ENCODE assay signal across 10 cellular contexts in the genomic region with DNA sequence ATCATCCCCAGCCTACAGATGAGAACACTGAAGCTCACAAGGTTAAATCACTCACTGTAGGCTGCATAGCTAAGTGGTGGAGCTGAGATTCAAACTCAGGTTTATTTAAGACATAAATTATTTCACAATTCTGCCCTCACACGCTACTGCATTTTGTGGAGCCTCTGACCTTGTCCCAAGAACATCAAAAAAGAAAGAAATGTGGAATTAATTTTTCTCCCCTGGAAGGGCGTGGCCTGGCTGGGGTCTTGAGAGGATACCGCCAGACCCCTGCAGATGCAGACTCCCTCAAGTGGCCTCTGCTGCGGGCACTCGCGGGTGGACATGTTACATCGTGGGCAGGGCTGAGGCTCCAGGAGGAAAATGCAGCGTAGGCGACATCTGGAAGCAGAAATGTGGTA. TPM values are rescaled to one million over a fixed set of nuclear protein-coding genes. Genes with fewer than 3 reads are reported as not detected.
DNase-seq lines count a peak whose midpoint lies in the region; ATAC-seq, FAIRE-seq and TF ChIP-seq lines count a peak whose summit lies in the region.
"Had no signal": no experiment of that assay in that cellular context is flagged by ENCODE, and none has a peak within 500 bp of the region (broad histone marks: within the 10 kb centered on the region; RNA-seq: fewer than 3 reads in every experiment).

No MANE protein-coding gene starts in this region.

- no peak for TF ChIP-seq POLR2A in vagina (IDR thresholded peaks at IDR 0.05)

- H3K9me3 Mint-ChIP-seq in activated naive CD8-positive, alpha-beta T cell (ENCODE audit: low read depth) = no peaks in the 10 kb centered on the region
- H3K9me3 Mint-ChIP-seq in activated naive CD8-positive, alpha-beta T cell treated with anti-CD3 and anti-CD28 coated beads for 36 hours = no peaks in the 10 kb centered on the region
- H3K9me3 Mint-ChIP-seq in natural killer cell treated with Interleukin-12 subunit alpha and Interleukin-12 subunit beta and Interleukin-15 and Interleukin-18, amount 100 ng/mL, for 72 hours = no peaks in the 10 kb centered on the region
- H3K9me3 Mint-ChIP-seq in glutamatergic neuron (ENCODE audit: unreplicated experiment) = no peaks in the 10 kb centered on the region
- H3K9me3 Mint-ChIP-seq: CD8-positive, alpha-beta memory T cell had no signal

- H3K4me3 ChIP-seq in colonic mucosa (no peak overlapping the region), vagina (peak overlapping the region in 1 of 2 donors; percentile 1)

- peak overlapping the region; percentile 68 for H3K4me3 Mint-ChIP-seq in activated naive CD8-positive, alpha-beta T cell
- no peak overlapping the region for H3K4me3 Mint-ChIP-seq in activated naive CD8-positive, alpha-beta T cell treated with anti-CD3 and anti-CD28 coated beads for 36 hours
- peak overlapping the region; percentile 64 for H3K4me3 Mint-ChIP-seq in natural killer cell treated with Interleukin-12 subunit alpha and Interleukin-12 subunit beta and Interleukin-15 and Interleukin-18, amount 100 ng/mL, for 72 hours
- no peak overlapping the region for H3K4me3 Mint-ChIP-seq in glutamatergic neuron (ENCODE audit: unreplicated experiment)

- peak in 1 of 2 donors; percentile 3 for ATAC-seq in natural killer cell treated with Interleukin-12 subunit alpha and Interleukin-12 subunit beta and Interleukin-15 and Interleukin-18, amount 100 ng/mL, for 72 hours
- ATAC-seq in HG03457 (IDR thresholded peaks at IDR 0.05; ENCODE audit: unreplicated experiment) = no peak

- FAIRE-seq in HTR-8/SVneo (lab: Jason Lieb, UNC) = no peak

- no peaks in the 10 kb centered on the region for H3K36me3 Mint-ChIP-seq in activated naive CD8-positive, alpha-beta T cell
- H3K36me3 Mint-ChIP-seq in activated naive CD8-positive, alpha-beta T cell treated with anti-CD3 and anti-CD28 coated beads for 36 hours = no peaks in the 10 kb centered on the region
- H3K36me3 Mint-ChIP-seq in natural killer cell treated with Interleukin-12 subunit alpha and Interleukin-12 subunit beta and Interleukin-15 and Interleukin-18, amount 100 ng/mL, for 72 hours = no peaks in the 10 kb centered on the region
- H3K36me3 Mint-ChIP-seq in glutamatergic neuron (ENCODE audit: unreplicated experiment) = no peaks in the 10 kb centered on the region
- H3K36me3 Mint-ChIP-seq: CD8-positive, alpha-beta memory T cell had no signal

- H3K27ac ChIP-seq in colonic mucosa (peak overlapping the region; percentile 56), vagina (peak overlapping the region; percentile 81)

- H3K9ac ChIP-seq in colonic mucosa (ENCODE audit: low read depth in 2 of 2, low read length in 2 of 2) = no peak overlapping the region

- H3K4me1 Mint-ChIP-seq in activated naive CD8-positive, alpha-beta T cell (ENCODE audit: low read depth) = peaks cover 32% of the 10 kb centered on the region
- H3K4me1 Mint-ChIP-seq in activated naive CD8-positive, alpha-beta T cell treated with anti-CD3 and anti-CD28 coated beads for 36 hours = peaks cover 24% of the 10 kb centered on the region
- H3K4me1 Mint-ChIP-seq in natural killer cell treated with Interleukin-12 subunit alpha and Interleukin-12 subunit beta and Interleukin-15 and Interleukin-18, amount 100 ng/mL, for 72 hours (ENCODE audit: low read depth in 2 of 2) = peaks cover 34 to 35% of the 10 kb centered on the region in 2 donors
- peaks cover 9% of the 10 kb centered on the region for H3K4me1 Mint-ChIP-seq in glutamatergic neuron (ENCODE audit: low read depth, unreplicated experiment)

- intact Hi-C loops in colonic mucosa (cut with DNase I) (no loop called here), vagina (cut with DNase I) (no loop called here)

- H3K9me3 ChIP-seq in colonic mucosa (no peaks in the 10 kb centered on the region), vagina (no peaks in the 10 kb centered on the region)

- no peaks in the 10 kb centered on the region for H3K4me1 ChIP-seq in colonic mucosa
- H3K4me1 ChIP-seq in vagina = peaks cover 96% of the 10 kb centered on the region

- H3K36me3 ChIP-seq in colonic mucosa (no peaks in the 10 kb centered on the region), vagina (no peaks in the 10 kb centered on the region)

- H3K27me3 Mint-ChIP-seq in activated naive CD8-positive, alpha-beta T cell = peaks cover 2% of the 10 kb centered on the region
- H3K27me3 Mint-ChIP-seq in activated naive CD8-positive, alpha-beta T cell treated with anti-CD3 and anti-CD28 coated beads for 36 hours = peaks cover 42% of the 10 kb centered on the region
- peaks cover 40 to 70% of the 10 kb centered on the region in 2 donors for H3K27me3 Mint-ChIP-seq in natural killer cell treated with Interleukin-12 subunit alpha and Interleukin-12 subunit beta and Interleukin-15 and Interleukin-18, amount 100 ng/mL, for 72 hours
- H3K27me3 Mint-ChIP-seq in glutamatergic neuron (ENCODE audit: unreplicated experiment) = no peaks in the 10 kb centered on the region

- TF ChIP-seq CTCF in colonic mucosa (IDR thresholded peaks at IDR 0.05) = no peak
- no peak for TF ChIP-seq CTCF in vagina (IDR thresholded peaks at IDR 0.05)
- TF ChIP-seq CTCF in glutamatergic neuron (IDR thresholded peaks at IDR 0.05; ENCODE audit: partially characterized antibody, unreplicated experiment) = no peak

- H3K27ac Mint-ChIP-seq in activated naive CD8-positive, alpha-beta T cell = no peak overlapping the region
- no peak overlapping the region for H3K27ac Mint-ChIP-seq in activated naive CD8-positive, alpha-beta T cell treated with anti-CD3 and anti-CD28 coated beads for 36 hours
- H3K27ac Mint-ChIP-seq in natural killer cell treated with Interleukin-12 subunit alpha and Interleukin-12 subunit beta and Interleukin-15 and Interleukin-18, amount 100 ng/mL, for 72 hours = peak overlapping the region in 1 of 2 donors; percentile 26
- no peak overlapping the region for H3K27ac Mint-ChIP-seq in glutamatergic neuron (ENCODE audit: unreplicated experiment)

- H3K27me3 ChIP-seq in colonic mucosa (no peaks in the 10 kb centered on the region), vagina (no peaks in the 10 kb centered on the region)

- DNase-seq in activated naive CD8-positive, alpha-beta T cell treated with anti-CD3 and anti-CD28 coated beads for 36 hours = no peak
- DNase-seq in colonic mucosa (no peak), vagina (ENCODE audit: extremely low spot score in 2 of 2) (no peak), HTR-8/SVneo (ENCODE audit: insufficient read length, low spot score) (no peak), glutamatergic neuron (no peak)
- peak; percentile 20 for DNase-seq in natural killer cell treated with Interleukin-12 subunit alpha and Interleukin-12 subunit beta and Interleukin-15 and Interleukin-18, amount 100 ng/mL, for 72 hours (ENCODE audit: low spot score)
- DNase-seq: activated CD8-positive, alpha-beta memory T cell treated with anti-CD3 and anti-CD28 coated beads, Interleukin-2, amount 50 U/mL, for 48 hours; CD8-positive, alpha-beta memory T cell had no signal

RNA-seq across cellular contexts. Expression of a gene that starts 40.6 kb away (rescaled TPM):
- under 1 TPM; 0.06 to 0.10 TPM for total RNA-seq in activated naive CD8-positive, alpha-beta T cell treated with anti-CD3 and anti-CD28 coated beads for 36 hours
- total RNA-seq in colonic mucosa = 1 to 10 TPM; 1.9 to 3.7 TPM
- under 1 TPM; 0.55 to 0.73 TPM for total RNA-seq in natural killer cell treated with Interleukin-12 subunit alpha and Interleukin-12 subunit beta and Interleukin-15 and Interleukin-18, amount 100 ng/mL, for 72 hours
- 52.5 TPM for total RNA-seq in vagina
- 1.2 TPM for total RNA-seq in glutamatergic neuron (ENCODE audit: unreplicated experiment)

Comparison
In these comparisons a context has a peak if more than half of its experiments do, and no peak if none do; other contexts are left out.
1. H3K4me3 Mint-ChIP-seq: peak in activated naive CD8-positive, alpha-beta T cell (single experiment) and natural killer cell treated with Interleukin-12 subunit alpha and Interleukin-12 subunit beta and Interleukin-15 and Interleukin-18, amount 100 ng/mL, for 72 hours (single experiment); none in activated naive CD8-positive, alpha-beta T cell treated with anti-CD3 and anti-CD28 coated beads for 36 hours (single experiment) and glutamatergic neuron (single experiment).
2. RNA of a gene that starts 40.6 kb away (total RNA-seq): 52.5 TPM in vagina (single experiment); 1.9 to 3.7 TPM in colonic mucosa, 1.2 TPM in glutamatergic neuron (single experiment), 0.55 to 0.73 TPM in natural killer cell treated with Interleukin-12 subunit alpha and Interleukin-12 subunit beta and Interleukin-15 and Interleukin-18, amount 100 ng/mL, for 72 hours and 0.06 to 0.10 TPM in activated naive CD8-positive, alpha-beta T cell treated with anti-CD3 and anti-CD28 coated beads for 36 hours; every median in the first group is over 10 times any median in the second.